1 cellular context compared by ENCODE assay signal in the genomic region with DNA sequence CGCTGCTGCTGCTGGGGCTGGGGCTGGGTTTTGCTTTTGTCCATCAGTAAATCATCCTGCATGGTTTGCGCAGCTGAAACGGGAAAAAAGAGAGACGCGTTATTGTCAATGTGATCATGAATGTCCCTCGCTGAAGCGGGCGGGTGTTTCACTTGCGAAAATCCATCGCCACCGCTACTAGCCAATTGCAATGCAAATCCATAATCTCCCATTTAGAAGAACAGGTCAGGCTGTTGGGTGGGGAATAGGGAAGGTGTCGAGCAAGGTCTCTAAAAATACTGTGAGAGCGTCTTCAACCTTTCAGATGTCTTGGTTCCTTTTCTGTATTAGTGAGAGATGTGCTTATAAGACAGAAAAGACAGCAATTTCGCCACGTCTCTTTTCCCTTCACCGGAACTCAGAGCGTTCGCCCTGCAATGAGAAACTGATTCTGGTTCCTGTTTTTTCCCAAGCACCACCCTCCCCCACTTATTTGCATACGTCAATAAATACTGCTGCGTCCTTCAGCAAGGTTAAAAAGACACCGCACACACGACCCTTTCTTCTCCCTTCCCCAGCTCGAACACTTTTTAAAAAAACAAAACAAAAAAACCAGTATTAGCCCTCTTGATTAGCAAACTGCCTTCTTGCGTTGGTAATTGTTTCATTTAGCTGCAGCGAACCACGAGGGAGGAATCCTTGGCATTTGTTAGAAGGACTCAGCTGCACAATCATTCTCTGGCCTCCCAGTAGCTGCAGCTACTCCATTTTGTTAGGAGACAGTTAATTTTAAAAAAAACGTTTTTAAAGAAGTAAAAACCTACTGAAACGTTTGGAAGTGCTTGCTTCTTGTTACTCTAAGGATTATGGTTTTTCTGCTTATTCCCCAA.
TF ChIP-seq lines count a peak whose summit lies in the region.

No MANE protein-coding gene starts in this region.

TF ChIP-seq in HepG2, 621 proteins besides CTCF, POLR2A, EP300 and RAD21 (continued from another document and continues in another):
- TF ChIP-seq PAF1 (CRISPR knock-in tag; IDR thresholded peaks at IDR 0.05), result no peak
- TF ChIP-seq, protein P1, sequence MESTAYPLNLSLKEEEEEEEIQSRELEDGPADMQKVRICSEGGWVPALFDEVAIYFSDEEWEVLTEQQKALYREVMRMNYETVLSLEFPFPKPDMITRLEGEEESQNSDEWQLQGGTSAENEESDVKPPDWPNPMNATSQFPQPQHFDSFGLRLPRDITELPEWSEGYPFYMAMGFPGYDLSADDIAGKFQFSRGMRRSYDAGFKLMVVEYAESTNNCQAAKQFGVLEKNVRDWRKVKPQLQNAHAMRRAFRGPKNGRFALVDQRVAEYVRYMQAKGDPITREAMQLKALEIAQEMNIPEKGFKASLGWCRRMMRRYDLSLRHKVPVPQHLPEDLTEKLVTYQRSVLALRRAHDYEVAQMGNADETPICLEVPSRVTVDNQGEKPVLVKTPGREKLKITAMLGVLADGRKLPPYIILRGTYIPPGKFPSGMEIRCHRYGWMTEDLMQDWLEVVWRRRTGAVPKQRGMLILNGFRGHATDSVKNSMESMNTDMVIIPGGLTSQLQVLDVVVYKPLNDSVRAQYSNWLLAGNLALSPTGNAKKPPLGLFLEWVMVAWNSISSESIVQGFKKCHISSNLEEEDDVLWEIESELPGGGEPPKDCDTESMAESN (CRISPR knock-in tag; conservative IDR thresholded peaks at IDR 0.05), result no peak
- TF ChIP-seq SP140L (CRISPR knock-in tag; IDR thresholded peaks at IDR 0.05; ENCODE audit: borderline replicate concordance), result 0 out of 2 replicates have a peak, but pooled peaks have one; percentile 30
- no peak; the same call in 1 of the 2 replicates for TF ChIP-seq PPARG (CRISPR knock-in tag; conservative IDR thresholded peaks at IDR 0.05)
- TF ChIP-seq PRPF4 (IDR thresholded peaks at IDR 0.05; ENCODE audit: low read depth, low read length, poor library complexity, severe bottlenecking), result no peak
- TF ChIP-seq ZNF713 (CRISPR knock-in tag; IDR thresholded peaks at IDR 0.05), result 0 out of 2 replicates have a peak, but pooled peaks have one; percentile 1
- TF ChIP-seq THAP7 (CRISPR knock-in tag; IDR thresholded peaks at IDR 0.05), result 0 out of 2 replicates have a peak, but pooled peaks have one; percentile 35
- TF ChIP-seq SKI (IDR thresholded peaks at IDR 0.05; ENCODE audit: partially characterized antibody), result no peak
- peak; percentile 46 for TF ChIP-seq YY1 (IDR thresholded peaks at IDR 0.05; ENCODE audit: insufficient read depth, insufficient replicate concordance, low read depth, low read length)
- no peak for TF ChIP-seq ZNF326 (CRISPR knock-in tag; IDR thresholded peaks at IDR 0.05; ENCODE audit: borderline replicate concordance)
- TF ChIP-seq NFKBIZ (CRISPR knock-in tag; IDR thresholded peaks at IDR 0.05), result no peak
- TF ChIP-seq, protein P2, sequence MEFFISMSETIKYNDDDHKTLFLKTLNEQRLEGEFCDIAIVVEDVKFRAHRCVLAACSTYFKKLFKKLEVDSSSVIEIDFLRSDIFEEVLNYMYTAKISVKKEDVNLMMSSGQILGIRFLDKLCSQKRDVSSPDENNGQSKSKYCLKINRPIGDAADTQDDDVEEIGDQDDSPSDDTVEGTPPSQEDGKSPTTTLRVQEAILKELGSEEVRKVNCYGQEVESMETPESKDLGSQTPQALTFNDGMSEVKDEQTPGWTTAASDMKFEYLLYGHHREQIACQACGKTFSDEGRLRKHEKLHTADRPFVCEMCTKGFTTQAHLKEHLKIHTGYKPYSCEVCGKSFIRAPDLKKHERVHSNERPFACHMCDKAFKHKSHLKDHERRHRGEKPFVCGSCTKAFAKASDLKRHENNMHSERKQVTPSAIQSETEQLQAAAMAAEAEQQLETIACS (CRISPR knock-in tag; IDR thresholded peaks at IDR 0.05), result no peak
- no peak for TF ChIP-seq ZNF274 (CRISPR knock-in tag; IDR thresholded peaks at IDR 0.05)
- 0 out of 2 replicates have a peak, but pooled peaks have one; percentile 34 for TF ChIP-seq TGIF2 (CRISPR knock-in tag; IDR thresholded peaks at IDR 0.05)
- TF ChIP-seq TAF1 (CRISPR knock-in tag; IDR thresholded peaks at IDR 0.05), result peak; percentile 57
- TF ChIP-seq RBFOX2 (IDR thresholded peaks at IDR 0.05; ENCODE audit: low read depth, low read length), result peak; percentile 59; the same call in 1 of the 2 replicates
- TF ChIP-seq SOX6 (IDR thresholded peaks at IDR 0.05), result no peak
- peak; percentile 29; the same call in 1 of the 2 replicates for TF ChIP-seq SOX6 (CRISPR knock-in tag; IDR thresholded peaks at IDR 0.05)
- TF ChIP-seq EZH2 (conservative IDR thresholded peaks at IDR 0.05; ENCODE audit: low read depth, low read length), result no peak
- TF ChIP-seq, protein P3, sequence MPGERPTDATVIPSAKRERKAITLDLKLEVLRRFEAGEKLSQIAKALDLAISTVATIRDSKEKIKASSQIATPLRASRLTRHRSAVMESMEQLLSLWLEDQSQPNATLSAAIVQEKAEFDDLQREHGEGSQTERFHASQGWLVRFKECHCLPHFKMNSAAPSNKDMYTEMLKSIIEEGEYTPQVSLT (CRISPR knock-in tag; IDR thresholded peaks at IDR 0.05; ENCODE audit: borderline replicate concordance, low read depth), result no peak
- TF ChIP-seq TRIM22 (IDR thresholded peaks at IDR 0.05), result no peak
- TF ChIP-seq ZNF142 (CRISPR knock-in tag; IDR thresholded peaks at IDR 0.05), result peak; percentile 90
- TF ChIP-seq NR2F1 (CRISPR knock-in tag; IDR thresholded peaks at IDR 0.05), result no peak; a peak in 1 of 4 replicates
- TF ChIP-seq MIER3 (CRISPR knock-in tag; IDR thresholded peaks at IDR 0.05; ENCODE audit: borderline replicate concordance), result no peak
- TF ChIP-seq AKAP8 (CRISPR knock-in tag; IDR thresholded peaks at IDR 0.05), result no peak
- TF ChIP-seq NR3C1 (CRISPR knock-in tag; IDR thresholded peaks at IDR 0.05), result no peak
- TF ChIP-seq SP2 (CRISPR knock-in tag; IDR thresholded peaks at IDR 0.05), result no peak
- TF ChIP-seq ZNF605 (CRISPR knock-in tag; IDR thresholded peaks at IDR 0.05), result 0 out of 2 replicates have a peak, but pooled peaks have one; percentile 35
- TF ChIP-seq ZNF841 (CRISPR knock-in tag; IDR thresholded peaks at IDR 0.05; ENCODE audit: borderline replicate concordance), result no peak
- peak; percentile 36; the same call in 1 of the 2 replicates for TF ChIP-seq ELF1 (CRISPR knock-in tag; IDR thresholded peaks at IDR 0.05)
- TF ChIP-seq ZNF572 (CRISPR knock-in tag; IDR thresholded peaks at IDR 0.05), result no peak
- TF ChIP-seq CREB1 (IDR thresholded peaks at IDR 0.05), result 0 out of 2 replicates have a peak, but pooled peaks have one; percentile 7
- TF ChIP-seq CREB1 (CRISPR knock-in tag; IDR thresholded peaks at IDR 0.05), result peak; percentile 22; the same call in 1 of the 2 replicates
- 0 out of 2 replicates have a peak, but pooled peaks have one; percentile 55 for TF ChIP-seq ZNF878 (CRISPR knock-in tag; IDR thresholded peaks at IDR 0.05)
- no peak for TF ChIP-seq NR1H2 (CRISPR knock-in tag; IDR thresholded peaks at IDR 0.05; ENCODE audit: borderline replicate concordance, low read depth)
- TF ChIP-seq ZNF629 (CRISPR knock-in tag; conservative IDR thresholded peaks at IDR 0.05), result no peak
- no peak for TF ChIP-seq ZNF746 (CRISPR knock-in tag; IDR thresholded peaks at IDR 0.05)
- TF ChIP-seq SMAD3 (CRISPR knock-in tag; IDR thresholded peaks at IDR 0.05), result no peak; the same call in 1 of the 2 replicates
- peak; percentile 74 for TF ChIP-seq SAP130 (CRISPR knock-in tag; IDR thresholded peaks at IDR 0.05; ENCODE audit: low read depth)
- TF ChIP-seq SOX13 (IDR thresholded peaks at IDR 0.05), result no peak
- TF ChIP-seq SOX13 (CRISPR knock-in tag; conservative IDR thresholded peaks at IDR 0.05 in 1 of 2, IDR thresholded peaks at IDR 0.05 in 1 of 2), result 0 out of 4 replicates have a peak, but pooled peaks of 1 of the 2 experiments have one; percentile 18
- no peak for TF ChIP-seq ZNF367 (CRISPR knock-in tag; IDR thresholded peaks at IDR 0.05; ENCODE audit: borderline replicate concordance)
- TF ChIP-seq, protein P4, sequence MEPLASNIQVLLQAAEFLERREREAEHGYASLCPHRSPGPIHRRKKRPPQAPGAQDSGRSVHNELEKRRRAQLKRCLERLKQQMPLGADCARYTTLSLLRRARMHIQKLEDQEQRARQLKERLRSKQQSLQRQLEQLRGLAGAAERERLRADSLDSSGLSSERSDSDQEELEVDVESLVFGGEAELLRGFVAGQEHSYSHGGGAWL (CRISPR knock-in tag; IDR thresholded peaks at IDR 0.05), result no peak
- TF ChIP-seq, protein P5, sequence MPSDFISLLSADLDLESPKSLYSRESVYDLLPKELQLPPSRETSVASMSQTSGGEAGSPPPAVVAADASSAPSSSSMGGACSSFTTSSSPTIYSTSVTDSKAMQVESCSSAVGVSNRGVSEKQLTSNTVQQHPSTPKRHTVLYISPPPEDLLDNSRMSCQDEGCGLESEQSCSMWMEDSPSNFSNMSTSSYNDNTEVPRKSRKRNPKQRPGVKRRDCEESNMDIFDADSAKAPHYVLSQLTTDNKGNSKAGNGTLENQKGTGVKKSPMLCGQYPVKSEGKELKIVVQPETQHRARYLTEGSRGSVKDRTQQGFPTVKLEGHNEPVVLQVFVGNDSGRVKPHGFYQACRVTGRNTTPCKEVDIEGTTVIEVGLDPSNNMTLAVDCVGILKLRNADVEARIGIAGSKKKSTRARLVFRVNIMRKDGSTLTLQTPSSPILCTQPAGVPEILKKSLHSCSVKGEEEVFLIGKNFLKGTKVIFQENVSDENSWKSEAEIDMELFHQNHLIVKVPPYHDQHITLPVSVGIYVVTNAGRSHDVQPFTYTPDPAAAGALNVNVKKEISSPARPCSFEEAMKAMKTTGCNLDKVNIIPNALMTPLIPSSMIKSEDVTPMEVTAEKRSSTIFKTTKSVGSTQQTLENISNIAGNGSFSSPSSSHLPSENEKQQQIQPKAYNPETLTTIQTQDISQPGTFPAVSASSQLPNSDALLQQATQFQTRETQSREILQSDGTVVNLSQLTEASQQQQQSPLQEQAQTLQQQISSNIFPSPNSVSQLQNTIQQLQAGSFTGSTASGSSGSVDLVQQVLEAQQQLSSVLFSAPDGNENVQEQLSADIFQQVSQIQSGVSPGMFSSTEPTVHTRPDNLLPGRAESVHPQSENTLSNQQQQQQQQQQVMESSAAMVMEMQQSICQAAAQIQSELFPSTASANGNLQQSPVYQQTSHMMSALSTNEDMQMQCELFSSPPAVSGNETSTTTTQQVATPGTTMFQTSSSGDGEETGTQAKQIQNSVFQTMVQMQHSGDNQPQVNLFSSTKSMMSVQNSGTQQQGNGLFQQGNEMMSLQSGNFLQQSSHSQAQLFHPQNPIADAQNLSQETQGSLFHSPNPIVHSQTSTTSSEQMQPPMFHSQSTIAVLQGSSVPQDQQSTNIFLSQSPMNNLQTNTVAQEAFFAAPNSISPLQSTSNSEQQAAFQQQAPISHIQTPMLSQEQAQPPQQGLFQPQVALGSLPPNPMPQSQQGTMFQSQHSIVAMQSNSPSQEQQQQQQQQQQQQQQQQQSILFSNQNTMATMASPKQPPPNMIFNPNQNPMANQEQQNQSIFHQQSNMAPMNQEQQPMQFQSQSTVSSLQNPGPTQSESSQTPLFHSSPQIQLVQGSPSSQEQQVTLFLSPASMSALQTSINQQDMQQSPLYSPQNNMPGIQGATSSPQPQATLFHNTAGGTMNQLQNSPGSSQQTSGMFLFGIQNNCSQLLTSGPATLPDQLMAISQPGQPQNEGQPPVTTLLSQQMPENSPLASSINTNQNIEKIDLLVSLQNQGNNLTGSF (CRISPR knock-in tag; IDR thresholded peaks at IDR 0.05), result no peak
